Comparison of ENCODE assay signal across 8 cellular contexts in genomic region chr22:42720263-42721044, GRCh38. TPM values are rescaled to one million over a fixed set of nuclear protein-coding genes. Genes with fewer than 3 reads are reported as not detected.
DNase-seq lines count a peak whose midpoint lies in the region; ATAC-seq and TF ChIP-seq lines count a peak whose summit lies in the region.

Gene A4GALT, minus strand, starts transcription at chr22:42720870. Its CDS starts 26,919 bp downstream, at chr22:42693951.

- intact Hi-C loops in Right ventricle myocardium inferior (cut with DNase I) = loop anchor here (2.0 kb wide), 1 partner anchor 32 kb away; no protein-coding TSS in a partner anchor

- DNase-seq in activated T-cell treated with anti-CD3 and anti-CD28 coated beads for 48 hours (ENCODE audit: low read depth) (peak; percentile 4), activated T-cell treated with anti-CD3 and anti-CD28 coated beads for 4 hours (no peak), Right ventricle myocardium inferior (ENCODE audit: missing footprints) (no peak), progenitor cell of endocrine pancreas (ENCODE audit: low spot score, unreplicated experiment) (no peak), NCI-H1436 treated with DMSO at 0.1 percent for 48 hours (lab: John Stamatoyannopoulos, UW) (no peak), NCI-H1092 (lab: John Stamatoyannopoulos, UW) (no peak)
- no peak for DNase-seq in activated CD8-positive, alpha-beta memory T cell treated with anti-CD3 and anti-CD28 coated beads, Interleukin-2, amount 10 ng/mL, durations not matched to agents 7 days and 5 days

- CTCF ChIA-PET in activated CD8-positive, alpha-beta memory T cell treated with anti-CD3 and anti-CD28 coated beads, Interleukin-2, amount 10 ng/mL, durations not matched to agents 7 days and 5 days (lab: Charles Lee) = no interaction called here

- H3K9me3 Mint-ChIP-seq in activated CD8-positive, alpha-beta memory T cell treated with anti-CD3 and anti-CD28 coated beads, Interleukin-2, amount 10 ng/mL, durations not matched to agents 7 days and 5 days (ENCODE audit: low read depth) = no peaks in the 10 kb centered on the region
- no peaks in the 10 kb centered on the region for H3K9me3 Mint-ChIP-seq in progenitor cell of endocrine pancreas (ENCODE audit: low read depth)

- H3K36me3 Mint-ChIP-seq in activated CD8-positive, alpha-beta memory T cell treated with anti-CD3 and anti-CD28 coated beads, Interleukin-2, amount 10 ng/mL, durations not matched to agents 7 days and 5 days = no peaks in the 10 kb centered on the region
- no peaks in the 10 kb centered on the region for H3K36me3 Mint-ChIP-seq in progenitor cell of endocrine pancreas (ENCODE audit: insufficient read depth)

- peaks cover 28% of the 10 kb centered on the region for H3K4me1 Mint-ChIP-seq in activated CD8-positive, alpha-beta memory T cell treated with anti-CD3 and anti-CD28 coated beads, Interleukin-2, amount 10 ng/mL, durations not matched to agents 7 days and 5 days
- H3K4me1 Mint-ChIP-seq in progenitor cell of endocrine pancreas (ENCODE audit: low read depth) = peaks cover 18% of the 10 kb centered on the region

- peaks cover 61% of the 10 kb centered on the region for H3K27me3 Mint-ChIP-seq in activated CD8-positive, alpha-beta memory T cell treated with anti-CD3 and anti-CD28 coated beads, Interleukin-2, amount 10 ng/mL, durations not matched to agents 7 days and 5 days
- peaks cover 67% of the 10 kb centered on the region for H3K27me3 Mint-ChIP-seq in progenitor cell of endocrine pancreas

- TF ChIP-seq CTCF in progenitor cell of endocrine pancreas (IDR thresholded peaks at IDR 0.05; ENCODE audit: unreplicated experiment) = no peak

- peak within 1 kb of the TSS; percentile 49 for H3K4me3 Mint-ChIP-seq in activated CD8-positive, alpha-beta memory T cell treated with anti-CD3 and anti-CD28 coated beads, Interleukin-2, amount 10 ng/mL, durations not matched to agents 7 days and 5 days
- peak within 1 kb of the TSS; percentile 68 for H3K4me3 Mint-ChIP-seq in progenitor cell of endocrine pancreas (ENCODE audit: low read depth)

- no peak within 1 kb of the TSS for H3K27ac Mint-ChIP-seq in activated CD8-positive, alpha-beta memory T cell treated with anti-CD3 and anti-CD28 coated beads, Interleukin-2, amount 10 ng/mL, durations not matched to agents 7 days and 5 days
- peak within 1 kb of the TSS; percentile 59 for H3K27ac Mint-ChIP-seq in progenitor cell of endocrine pancreas

- peak; percentile 63 for ATAC-seq in activated CD8-positive, alpha-beta memory T cell treated with anti-CD3 and anti-CD28 coated beads, Interleukin-2, amount 10 ng/mL, durations not matched to agents 7 days and 5 days
- ATAC-seq in Right ventricle myocardium inferior (peak; percentile 82), GM21367 (IDR thresholded peaks at IDR 0.05; ENCODE audit: unreplicated experiment) (no peak)

RNA-seq across cellular contexts. Expression of gene A4GALT, which starts in this region (rescaled TPM):
- under 1 TPM; 0.52 to 0.61 TPM for total RNA-seq in activated CD8-positive, alpha-beta memory T cell treated with anti-CD3 and anti-CD28 coated beads, Interleukin-2, amount 10 ng/mL, durations not matched to agents 7 days and 5 days
- 81.2 TPM for total RNA-seq in Right ventricle myocardium inferior
- total RNA-seq in progenitor cell of endocrine pancreas = 0.47 and 1.1 TPM in 2 replicates

Comparison
In these comparisons a context has a peak if more than half of its experiments do, and no peak if none do; other contexts are left out.
1. RNA of gene A4GALT (total RNA-seq): 81.2 TPM in Right ventricle myocardium inferior (single experiment); 0.47 to 1.1 TPM in progenitor cell of endocrine pancreas and 0.52 to 0.61 TPM in activated CD8-positive, alpha-beta memory T cell treated with anti-CD3 and anti-CD28 coated beads, Interleukin-2, amount 10 ng/mL, durations not matched to agents 7 days and 5 days; every median in the first group is over 10 times any median in the second.
2. Peak in ATAC-seq in activated CD8-positive, alpha-beta memory T cell treated with anti-CD3 and anti-CD28 coated beads, Interleukin-2, amount 10 ng/mL, durations not matched to agents 7 days and 5 days; RNA of the gene not detected or under 1 TPM.